Comparison of ENCODE assay signal across 32 cellular contexts in the genomic region with DNA sequence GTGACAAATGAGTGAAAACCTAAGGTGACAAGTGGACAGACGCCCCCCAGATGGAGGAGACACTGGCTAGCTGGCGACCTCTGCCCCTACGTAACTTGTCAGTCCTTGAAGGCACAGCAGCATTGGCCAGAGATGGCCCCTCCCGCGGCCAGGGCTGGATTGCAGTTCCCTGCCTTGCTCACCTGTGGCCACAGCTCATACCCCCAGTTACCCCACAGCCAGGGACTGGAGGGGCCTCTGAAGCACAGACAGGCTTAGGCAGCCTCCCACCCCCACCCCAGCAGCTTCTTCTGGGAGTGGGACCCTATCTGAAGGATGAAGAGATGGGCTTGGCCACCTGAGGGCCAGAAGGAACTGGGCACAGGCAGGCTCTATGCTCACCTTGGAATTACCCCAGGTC. TPM values are rescaled to one million over a fixed set of nuclear protein-coding genes. Genes with fewer than 3 reads are reported as not detected.
"Had no signal": no experiment of that assay in that cellular context is flagged by ENCODE, and none has a peak within 500 bp of the region (broad histone marks: within the 10 kb centered on the region; RNA-seq: fewer than 3 reads in every experiment).

No MANE protein-coding gene starts in this region.

- H3K36me3 ChIP-seq: breast epithelium had no signal

- ATAC-seq: activated CD8-positive, alpha-beta T cell treated with anti-CD3 and anti-CD28 coated beads for 36 hours; activated T-cell treated with anti-CD3 and anti-CD28 coated beads, Interleukin-2, amount 50 U/mL, for 72 hours; Panc1 had no signal

- H3K9me3 Mint-ChIP-seq: activated CD4-positive, alpha-beta T cell treated with anti-CD3 and anti-CD28 coated beads, Interleukin-2, amount 10 ng/mL, durations not matched to agents 7 days and 5 days; activated CD8-positive, alpha-beta T cell treated with anti-CD3 and anti-CD28 coated beads for 36 hours; activated naive CD4-positive, alpha-beta T cell treated with anti-CD3 and anti-CD28 coated beads, Interleukin-2, amount 10 ng/mL, durations not matched to agents 7 days and 5 days; activated naive CD8-positive, alpha-beta T cell treated with anti-CD3 and anti-CD28 coated beads for 36 hours; activated T-cell treated with anti-CD3 and anti-CD28 coated beads, Interleukin-2, amount 50 U/mL, for 72 hours; activated T-helper 2 cell treated with anti-CD3 and anti-CD28 coated beads, Interferon-gamma antibody, Interleukin-2, Interleukin-4, amounts not matched to agents 10 μg/mL and 5 μg/mL and 100 μg/mL, durations not matched to agents 14 hours and 24 hours and 36 hours; T-cell had no signal

- FAIRE-seq: TTC549 had no signal

- H3K27ac ChIP-seq: breast epithelium, SK-N-MC had no signal

- DNase-seq: activated CD4-positive, alpha-beta T cell treated with anti-CD3 and anti-CD28 coated beads, Interleukin-2, amount 10 ng/mL, durations not matched to agents 7 days and 5 days; activated CD4-positive, CD25-positive, alpha-beta regulatory T cell; activated CD8-positive, alpha-beta memory T cell treated with anti-CD3 and anti-CD28 coated beads, Interleukin-2, amount 50 U/mL, for 4 hours; activated CD8-positive, alpha-beta T cell treated with anti-CD3 and anti-CD28 coated beads for 36 hours; activated gamma-delta T cell treated with Interleukin-2 at 50 U/mL for 16 hours; activated naive CD4-positive, alpha-beta T cell treated with anti-CD3 and anti-CD28 coated beads, Interleukin-2, amount 10 ng/mL, durations not matched to agents 7 days and 5 days; activated naive CD8-positive, alpha-beta T cell treated with anti-CD3 and anti-CD28 coated beads for 36 hours; activated T-cell treated with anti-CD3 and anti-CD28 coated beads, Interleukin-2, amount 50 U/mL, for 72 hours; caudate nucleus; KG1; NCI-H1092; NCI-H1417; NCI-H1930; NCI-H2171; NCI-H2227 treated with DMSO at 0.1 percent for 48 hours; NCI-H446 treated with DMSO at 0.1 percent for 48 hours; NCI-H524 treated with DMSO at 0.1 percent for 48 hours; NCI-H748 treated with DMSO at 0.1 percent for 48 hours; RPMI8226; T-cell; T-helper 2 cell; T1000 had no signal

- H3K4me3 Mint-ChIP-seq: activated CD4-positive, alpha-beta T cell treated with anti-CD3 and anti-CD28 coated beads, Interleukin-2, amount 10 ng/mL, durations not matched to agents 7 days and 5 days; activated CD8-positive, alpha-beta T cell treated with anti-CD3 and anti-CD28 coated beads for 36 hours; activated naive CD4-positive, alpha-beta T cell treated with anti-CD3 and anti-CD28 coated beads, Interleukin-2, amount 10 ng/mL, durations not matched to agents 7 days and 5 days; activated naive CD8-positive, alpha-beta T cell treated with anti-CD3 and anti-CD28 coated beads for 36 hours had no signal

- H3K36me3 Mint-ChIP-seq: activated naive CD4-positive, alpha-beta T cell treated with anti-CD3 and anti-CD28 coated beads, Interleukin-2, amount 10 ng/mL, durations not matched to agents 7 days and 5 days; activated naive CD8-positive, alpha-beta T cell treated with anti-CD3 and anti-CD28 coated beads for 36 hours; T-cell had no signal

- H3K9me3 ChIP-seq: breast epithelium had no signal

- H3K27ac Mint-ChIP-seq: activated CD4-positive, alpha-beta T cell treated with anti-CD3 and anti-CD28 coated beads, Interleukin-2, amount 10 ng/mL, durations not matched to agents 7 days and 5 days; activated CD8-positive, alpha-beta T cell treated with anti-CD3 and anti-CD28 coated beads for 36 hours; activated naive CD4-positive, alpha-beta T cell treated with anti-CD3 and anti-CD28 coated beads, Interleukin-2, amount 10 ng/mL, durations not matched to agents 7 days and 5 days; activated naive CD8-positive, alpha-beta T cell treated with anti-CD3 and anti-CD28 coated beads for 36 hours; activated T-cell treated with anti-CD3 and anti-CD28 coated beads, Interleukin-2, amount 50 U/mL, for 72 hours; activated T-helper 2 cell treated with anti-CD3 and anti-CD28 coated beads, Interferon-gamma antibody, Interleukin-2, Interleukin-4, amounts not matched to agents 10 μg/mL and 5 μg/mL and 100 μg/mL, durations not matched to agents 14 hours and 24 hours and 36 hours; T-cell had no signal

- H3K4me3 ChIP-seq: breast epithelium, SK-N-MC had no signal

RNA-seq across cellular contexts. Expression of a gene that starts 3.7 kb away (rescaled TPM):
- total RNA-seq: activated CD4-positive, alpha-beta T cell treated with anti-CD3 and anti-CD28 coated beads, Interleukin-2, amount 10 ng/mL, durations not matched to agents 7 days and 5 days; activated CD8-positive, alpha-beta T cell treated with anti-CD3 and anti-CD28 coated beads for 36 hours; activated naive CD8-positive, alpha-beta T cell treated with anti-CD3 and anti-CD28 coated beads for 36 hours; activated T-cell treated with anti-CD3 and anti-CD28 coated beads, Interleukin-2, amount 50 U/mL, for 72 hours; activated T-helper 2 cell treated with anti-CD3 and anti-CD28 coated beads, Interferon-gamma antibody, Interleukin-2, Interleukin-4, amounts not matched to agents 10 μg/mL and 5 μg/mL and 100 μg/mL, durations not matched to agents 14 hours and 24 hours and 36 hours; aorta; breast epithelium; LHCN-M2; M059J; OCI-LY7; Right ventricle myocardium inferior; T-cell had no signal
- polyA plus RNA-seq: aorta had no signal

RNA-seq across cellular contexts. Expression of a gene that starts 13.2 kb away (rescaled TPM):
- total RNA-seq: OCI-LY7 had no signal

RNA-seq across cellular contexts. Expression of a gene that starts 41.7 kb away (rescaled TPM):
- total RNA-seq: OCI-LY7 had no signal
